1 cellular context compared by ENCODE assay signal in genomic region chr9:124809741-124810500, GRCh38.
TF ChIP-seq lines count a peak whose summit lies in the region.

No MANE protein-coding gene starts in this region.

TF ChIP-seq in HCT116, 20 proteins besides CTCF, POLR2A, EP300 and RAD21:
- no peak for TF ChIP-seq SIN3A (IDR thresholded peaks at IDR 0.05; ENCODE audit: low read depth)
- no peak for TF ChIP-seq REST (IDR thresholded peaks at IDR 0.05; ENCODE audit: low read depth)
- no peak for TF ChIP-seq EGR1 (IDR thresholded peaks at IDR 0.05; ENCODE audit: low read depth)
- TF ChIP-seq EZH2 (IDR thresholded peaks at IDR 0.05): no peak
- no peak for TF ChIP-seq ATF3 (IDR thresholded peaks at IDR 0.05)
- no peak for TF ChIP-seq ZBTB33 (IDR thresholded peaks at IDR 0.05; ENCODE audit: extremely low read depth, insufficient replicate concordance, low read length)
- TF ChIP-seq JUND (IDR thresholded peaks at IDR 0.05): no peak
- TF ChIP-seq EZH2phosphoT487 (IDR thresholded peaks at IDR 0.05; ENCODE audit: borderline replicate concordance): no peak
- TF ChIP-seq FOSL1 (IDR thresholded peaks at IDR 0.05; ENCODE audit: low read depth): no peak
- TF ChIP-seq ELF1 (IDR thresholded peaks at IDR 0.05; ENCODE audit: borderline replicate concordance, low read depth): no peak
- TF ChIP-seq MAX (IDR thresholded peaks at IDR 0.05): no peak
- TF ChIP-seq TCF7L2 (IDR thresholded peaks at IDR 0.05; ENCODE audit: borderline replicate concordance, extremely low read depth, insufficient read depth, insufficient read length): no peak
- TF ChIP-seq YY1 (IDR thresholded peaks at IDR 0.05; ENCODE audit: extremely low read depth, insufficient replicate concordance, low read depth, low read length): no peak
- TF ChIP-seq ZNF274 (IDR thresholded peaks at IDR 0.05; ENCODE audit: low read depth, low read length): no peak
